22 cellular contexts compared by ENCODE assay signal in the genomic region with DNA sequence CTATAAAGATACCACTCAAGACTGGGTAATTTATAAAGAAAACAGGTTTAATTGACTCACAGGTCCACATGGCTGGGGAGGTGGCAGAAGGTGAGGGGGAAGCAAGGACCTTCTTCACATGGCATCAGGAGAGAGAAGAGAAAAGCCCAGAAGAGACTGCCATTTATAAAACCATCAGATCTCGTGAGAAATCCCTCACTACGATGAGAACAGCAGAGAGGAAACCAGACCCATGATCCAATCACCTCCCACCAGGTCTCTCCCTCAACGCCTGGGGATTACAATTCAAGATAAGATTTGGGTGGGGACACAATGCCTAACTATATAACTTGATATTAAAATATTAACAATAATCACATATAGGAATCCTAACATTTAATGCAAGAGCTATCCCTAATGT.
"Had no signal": no experiment of that assay in that cellular context is flagged by ENCODE, and none has a peak within 500 bp of the region (broad histone marks: within the 10 kb centered on the region; RNA-seq: fewer than 3 reads in every experiment).

No MANE protein-coding gene starts in this region.

- H3K27ac ChIP-seq: dorsolateral prefrontal cortex, gastrocnemius medialis, prostate gland, right atrium auricular region, sigmoid colon, transverse colon, vagina had no signal

- H3K36me3 ChIP-seq: gastrocnemius medialis, prostate gland, right atrium auricular region, sigmoid colon, transverse colon, vagina had no signal

- H3K9me3 ChIP-seq: gastrocnemius medialis, prostate gland, right atrium auricular region, sigmoid colon, transverse colon, vagina had no signal

- H3K4me1 ChIP-seq: prostate gland had no signal

- FAIRE-seq: kidney had no signal

- H3K27me3 Mint-ChIP-seq: stimulated activated naive B cell treated with anti-CD40 and anti-IgM and Interleukin-4, amounts not matched to agents 10 μg/mL and 1 μg/mL and 100 μg/mL, for 72 hours; stimulated activated naive CD8-positive, alpha-beta T cell treated with anti-CD3 and anti-CD28 coated beads, Interleukin-15, Interleukin-2, amounts not matched to agents 100 ng/mL and 50 ng/mL, for 24 hours had no signal

- H3K9me3 Mint-ChIP-seq: nephron; stimulated activated naive CD8-positive, alpha-beta T cell treated with anti-CD3 and anti-CD28 coated beads, Interleukin-15, Interleukin-2, amounts not matched to agents 100 ng/mL and 50 ng/mL, for 24 hours had no signal

- H3K27me3 ChIP-seq: dorsolateral prefrontal cortex, gastrocnemius medialis, right atrium auricular region, sigmoid colon, transverse colon, vagina had no signal

- H3K27ac Mint-ChIP-seq: nephron; stimulated activated naive B cell treated with anti-CD40 and anti-IgM and Interleukin-4, amounts not matched to agents 10 μg/mL and 1 μg/mL and 100 μg/mL, for 72 hours; stimulated activated naive CD8-positive, alpha-beta T cell treated with anti-CD3 and anti-CD28 coated beads, Interleukin-15, Interleukin-2, amounts not matched to agents 100 ng/mL and 50 ng/mL, for 24 hours had no signal

- H3K4me3 Mint-ChIP-seq: nephron; stimulated activated naive B cell treated with anti-CD40 and anti-IgM and Interleukin-4, amounts not matched to agents 10 μg/mL and 1 μg/mL and 100 μg/mL, for 72 hours; stimulated activated naive CD8-positive, alpha-beta T cell treated with anti-CD3 and anti-CD28 coated beads, Interleukin-15, Interleukin-2, amounts not matched to agents 100 ng/mL and 50 ng/mL, for 24 hours had no signal

- DNase-seq: cerebellar nuclear complex; dorsolateral prefrontal cortex; effector CD4-positive, alpha-beta T cell; foreskin fibroblast; gastrocnemius medialis; head of caudate nucleus; kidney; mesendoderm; nucleus accumbens; sigmoid colon; stimulated activated CD4-positive, alpha-beta T cell treated with anti-CD3 and anti-CD28 coated beads, Interleukin-2, amount 100 ng/mL, for 24 hours; stimulated activated CD4-positive, alpha-beta T cell treated with anti-CD3 and anti-CD28 coated beads, Interleukin-4, amount 100 ng/mL, for 4 hours; stimulated activated naive B cell treated with anti-CD40 and anti-IgM and Interleukin-4, amounts not matched to agents 10 μg/mL and 1 μg/mL and 100 μg/mL, for 72 hours; transverse colon had no signal

- H3K4me3 ChIP-seq: dorsolateral prefrontal cortex, gastrocnemius medialis, lung, prostate gland, right atrium auricular region, sigmoid colon, transverse colon, vagina had no signal

- ATAC-seq: esophagus mucosa; gastrocnemius medialis; left lobe of liver; stimulated activated naive B cell treated with anti-CD40 and anti-IgM and Interleukin-4, amounts not matched to agents 10 μg/mL and 1 μg/mL and 100 μg/mL, for 72 hours had no signal
